1 cellular context compared by ENCODE assay signal in genomic region chr16:80751167-80751566, GRCh38.
TF ChIP-seq lines count a peak whose summit lies in the region.

No MANE protein-coding gene starts in this region.

TF ChIP-seq in HEK293, 187 proteins besides CTCF, POLR2A, EP300 and RAD21 (continued from another document):
- no peak for TF ChIP-seq TSHZ1 (tag by site-specific recombination; IDR thresholded peaks at IDR 0.05; ENCODE audit: borderline replicate concordance)
- TF ChIP-seq, protein P1, sequence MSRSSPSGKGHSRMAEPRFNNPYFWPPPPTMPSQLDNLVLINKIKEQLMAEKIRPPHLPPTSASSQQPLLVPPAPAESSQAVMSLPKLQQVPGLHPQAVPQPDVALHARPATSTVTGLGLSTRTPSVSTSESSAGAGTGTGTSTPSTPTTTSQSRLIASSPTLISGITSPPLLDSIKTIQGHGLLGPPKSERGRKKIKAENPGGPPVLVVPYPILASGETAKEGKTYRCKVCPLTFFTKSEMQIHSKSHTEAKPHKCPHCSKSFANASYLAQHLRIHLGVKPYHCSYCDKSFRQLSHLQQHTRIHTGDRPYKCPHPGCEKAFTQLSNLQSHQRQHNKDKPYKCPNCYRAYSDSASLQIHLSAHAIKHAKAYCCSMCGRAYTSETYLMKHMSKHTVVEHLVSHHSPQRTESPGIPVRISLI (tag by site-specific recombination; IDR thresholded peaks at IDR 0.05), result no peak
- TF ChIP-seq ZNF292 (tag by site-specific recombination; IDR thresholded peaks at IDR 0.05; ENCODE audit: borderline replicate concordance, low read depth), result no peak
- TF ChIP-seq ZNF645 (tag by site-specific recombination; IDR thresholded peaks at IDR 0.05), result no peak
TF ChIP-seq in HEK293: peak in this region for 5.
